Comparison of ENCODE assay signal across 16 cellular contexts in the genomic region with DNA sequence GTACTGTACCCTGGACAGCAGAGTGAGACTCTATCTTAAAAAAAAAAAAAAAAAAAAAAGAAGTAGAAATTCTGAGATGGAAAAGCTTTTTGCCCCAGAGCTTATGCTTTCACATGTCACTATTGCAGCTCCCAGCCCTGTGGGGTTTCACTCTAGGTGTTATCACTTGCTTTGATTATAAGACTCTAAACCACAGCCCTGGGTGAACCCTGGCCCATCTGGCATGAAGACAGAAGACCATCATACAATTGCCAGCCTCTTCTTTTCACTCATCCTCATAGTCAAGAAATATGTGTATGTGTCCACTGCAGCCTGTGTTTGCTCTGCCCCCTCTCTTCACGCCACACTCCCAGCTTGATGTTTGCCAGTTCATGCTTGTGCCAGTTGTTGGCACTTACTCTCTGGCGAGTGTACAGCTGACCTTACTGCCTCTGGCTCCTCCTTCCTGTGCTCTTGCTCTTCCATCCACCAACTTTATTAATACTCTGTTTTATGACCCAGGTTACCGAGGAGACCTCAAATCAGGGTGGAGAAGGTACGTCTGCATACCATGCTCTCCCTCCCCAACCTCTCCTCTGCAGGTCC.
"Had no signal": no experiment of that assay in that cellular context is flagged by ENCODE, and none has a peak within 500 bp of the region (broad histone marks: within the 10 kb centered on the region; RNA-seq: fewer than 3 reads in every experiment).

No MANE protein-coding gene starts in this region.

- H3K27me3 ChIP-seq: cardiac muscle cell, dorsolateral prefrontal cortex, pancreas, tibial nerve had no signal

- DNase-seq: activated B cell treated with CpG ODN at 0.5 μM for 24 hours; activated CD4-positive, alpha-beta T cell treated with anti-CD3 and anti-CD28 coated beads for 48 hours; activated CD8-positive, alpha-beta memory T cell treated with anti-CD3 and anti-CD28 coated beads, Interleukin-2, amount 50 U/mL, for 4 hours; activated CD8-positive, alpha-beta T cell treated with anti-CD3 and anti-CD28 coated beads, Interleukin-2, amount 10 ng/mL, durations not matched to agents 7 days and 5 days; activated gamma-delta T cell; activated T-cell treated with anti-CD3 and anti-CD28 coated beads, Interleukin-2, amount 50 U/mL, for 72 hours; dorsolateral prefrontal cortex; endodermal cell; head of caudate nucleus; mucosa of descending colon; naive thymus-derived CD8-positive, alpha-beta T cell had no signal

- H3K27me3 Mint-ChIP-seq: naive thymus-derived CD8-positive, alpha-beta T cell had no signal

- H3K36me3 Mint-ChIP-seq: activated naive CD4-positive, alpha-beta T cell treated with anti-CD3 and anti-CD28 coated beads, Interleukin-2, amount 50 U/mL, for 72 hours; naive thymus-derived CD8-positive, alpha-beta T cell; stimulated activated effector memory CD8-positive, alpha-beta T cell treated with anti-CD3 and anti-CD28 coated beads, Interleukin-12 subunit alpha, Interleukin-12 subunit beta, amount 100 ng/mL, for 72 hours had no signal

- ATAC-seq: activated CD8-positive, alpha-beta T cell treated with anti-CD3 and anti-CD28 coated beads, Interleukin-2, amount 10 ng/mL, durations not matched to agents 7 days and 5 days; activated naive CD4-positive, alpha-beta T cell treated with anti-CD3 and anti-CD28 coated beads, Interleukin-2, amount 50 U/mL, for 72 hours; activated T-cell treated with anti-CD3 and anti-CD28 coated beads, Interleukin-2, amount 50 U/mL, for 72 hours; mucosa of descending colon; naive thymus-derived CD8-positive, alpha-beta T cell; stimulated activated effector memory CD8-positive, alpha-beta T cell treated with anti-CD3 and anti-CD28 coated beads, Interleukin-12 subunit alpha, Interleukin-12 subunit beta, amount 100 ng/mL, for 72 hours had no signal

- H3K27ac ChIP-seq: cardiac muscle cell, pancreas, tibial nerve had no signal

- H3K27ac Mint-ChIP-seq: activated B cell treated with CpG ODN at 0.5 μM for 24 hours; activated CD8-positive, alpha-beta T cell treated with anti-CD3 and anti-CD28 coated beads, Interleukin-2, amount 10 ng/mL, durations not matched to agents 7 days and 5 days; activated naive CD4-positive, alpha-beta T cell treated with anti-CD3 and anti-CD28 coated beads, Interleukin-2, amount 50 U/mL, for 72 hours; activated T-cell treated with anti-CD3 and anti-CD28 coated beads, Interleukin-2, amount 50 U/mL, for 72 hours; endodermal cell; stimulated activated effector memory CD8-positive, alpha-beta T cell treated with anti-CD3 and anti-CD28 coated beads, Interleukin-12 subunit alpha, Interleukin-12 subunit beta, amount 100 ng/mL, for 72 hours had no signal

- H3K9me3 Mint-ChIP-seq: activated B cell treated with CpG ODN at 0.5 μM for 24 hours; activated naive CD4-positive, alpha-beta T cell treated with anti-CD3 and anti-CD28 coated beads, Interleukin-2, amount 50 U/mL, for 72 hours; activated T-cell treated with anti-CD3 and anti-CD28 coated beads, Interleukin-2, amount 50 U/mL, for 72 hours; endodermal cell; naive thymus-derived CD8-positive, alpha-beta T cell; stimulated activated effector memory CD8-positive, alpha-beta T cell treated with anti-CD3 and anti-CD28 coated beads, Interleukin-12 subunit alpha, Interleukin-12 subunit beta, amount 100 ng/mL, for 72 hours had no signal

- H3K36me3 ChIP-seq: cardiac muscle cell, pancreas, tibial nerve had no signal

- H3K4me1 Mint-ChIP-seq: activated B cell treated with CpG ODN at 0.5 μM for 24 hours had no signal

- H3K4me3 ChIP-seq: cardiac muscle cell, dorsolateral prefrontal cortex, mucosa of descending colon, pancreas, tibial nerve had no signal

- H3K4me3 Mint-ChIP-seq: activated B cell treated with CpG ODN at 0.5 μM for 24 hours; activated CD8-positive, alpha-beta T cell treated with anti-CD3 and anti-CD28 coated beads, Interleukin-2, amount 10 ng/mL, durations not matched to agents 7 days and 5 days; activated T-cell treated with anti-CD3 and anti-CD28 coated beads, Interleukin-2, amount 50 U/mL, for 72 hours; endodermal cell; naive thymus-derived CD8-positive, alpha-beta T cell; stimulated activated effector memory CD8-positive, alpha-beta T cell treated with anti-CD3 and anti-CD28 coated beads, Interleukin-12 subunit alpha, Interleukin-12 subunit beta, amount 100 ng/mL, for 72 hours had no signal

- H3K9me3 ChIP-seq: mucosa of descending colon, pancreas, tibial nerve had no signal
